Comparison of ENCODE assay signal across 10 cellular contexts in genomic region chr3:129593595-129594339, GRCh38. TPM values are rescaled to one million over a fixed set of nuclear protein-coding genes. Genes with fewer than 3 reads are reported as not detected.
A peak's percentile ranks its signal among the peaks of the same experiment; 100 is the strongest.
DNase-seq lines count a peak whose midpoint lies in the region; FAIRE-seq and TF ChIP-seq lines count a peak whose summit lies in the region.
"Had no signal": no experiment of that assay in that cellular context is flagged by ENCODE, and none has a peak within 500 bp of the region (broad histone marks: within the 10 kb centered on the region; RNA-seq: fewer than 3 reads in every experiment).

No MANE protein-coding gene starts in this region.

- DNase-seq in COR-L47 (lab: John Stamatoyannopoulos, UW), result peak; percentile 97
- peak; percentile 90 for DNase-seq in NCI-H187 treated with DMSO at 0.1 percent for 48 hours (lab: John Stamatoyannopoulos, UW)
- peak in 2 of 3 experiments; percentile 46 to 54 for DNase-seq in activated CD8-positive, alpha-beta memory T cell treated with anti-CD3 and anti-CD28 coated beads for 48 hours (ENCODE audit: low read depth in 2 of 3, low spot score in 2 of 3)
- peak; percentile 56 for DNase-seq in fibroblast of villous mesenchyme (ENCODE audit: low read depth)
- peak; percentile 11 for DNase-seq in smooth muscle cell (lab: John Stamatoyannopoulos, UW; ENCODE audit: unreplicated experiment)
- no peak for DNase-seq in Karpas-422
- DNase-seq in urothelium cell line (ENCODE audit: low spot score), result no peak
- no peak for DNase-seq in COLO829 (ENCODE audit: low spot score)

- 46% methylated on average over 22 of the region's 22 CpGs for WGBS in smooth muscle cell (ENCODE audit: low lambda C conversion rate)

- H3K4me1 ChIP-seq in smooth muscle cell (ENCODE audit: low read depth) (peaks cover 47% of the 10 kb centered on the region), Karpas-422 (ENCODE audit: low read length) (peaks cover 12% of the 10 kb centered on the region; the same call in 1 of the 2 replicates)

- peak overlapping the region; percentile 78 for H3K27ac ChIP-seq in smooth muscle cell (ENCODE audit: low read depth)
- H3K27ac ChIP-seq in Karpas-422 (ENCODE audit: low read length), result no peak overlapping the region

- H3K79me2 ChIP-seq in smooth muscle cell (ENCODE audit: low read depth) (peaks cover 88% of the 10 kb centered on the region), Karpas-422 (ENCODE audit: low read length) (no peaks in the 10 kb centered on the region)

- TF ChIP-seq CTCF in fibroblast of villous mesenchyme (IDR thresholded peaks at IDR 0.05; ENCODE audit: insufficient read depth, low read depth, low read length) (no peak), smooth muscle cell (IDR thresholded peaks at IDR 0.05; ENCODE audit: borderline replicate concordance, insufficient read depth, poor library complexity, severe bottlenecking) (no peak)

- H3K9me3 ChIP-seq in smooth muscle cell (replicated peaks; ENCODE audit: low read depth), result no peaks in the 10 kb centered on the region
- H3K9me3 ChIP-seq in Karpas-422 (ENCODE audit: low read length), result no peaks in the 10 kb centered on the region

- peaks cover 26% of the 10 kb centered on the region for H3F3A ChIP-seq in smooth muscle cell (ENCODE audit: low read depth)

- no peaks in the 10 kb centered on the region for H3K27me3 ChIP-seq in smooth muscle cell (ENCODE audit: low read depth)
- H3K27me3 ChIP-seq in Karpas-422 (ENCODE audit: low read length), result no peaks in the 10 kb centered on the region

- H2AFZ ChIP-seq in smooth muscle cell (ENCODE audit: low read depth) (no peak overlapping the region), Karpas-422 (ENCODE audit: low read length) (no peak overlapping the region)

- H3K36me3 ChIP-seq in smooth muscle cell (ENCODE audit: low read depth) (no peaks in the 10 kb centered on the region), Karpas-422 (ENCODE audit: insufficient read depth, low read length) (no peaks in the 10 kb centered on the region)

- H3K4me2 ChIP-seq in smooth muscle cell (peak overlapping the region; percentile 80), Karpas-422 (ENCODE audit: low read depth, low read length, poor library complexity, severe bottlenecking) (no peak overlapping the region)

- H3K4me3 ChIP-seq in fibroblast of villous mesenchyme (ENCODE audit: low read depth, low read length) (no peak overlapping the region), smooth muscle cell (no peak overlapping the region), Karpas-422 (ENCODE audit: low read length) (no peak overlapping the region)

- peaks cover 4% of the 10 kb centered on the region for H4K20me1 ChIP-seq in smooth muscle cell (ENCODE audit: low read depth)
- no peaks in the 10 kb centered on the region; the same call in 1 of the 2 replicates for H4K20me1 ChIP-seq in Karpas-422 (ENCODE audit: insufficient read depth, low read depth, low read length)

- H3K9me2 ChIP-seq in Karpas-422 (replicated peaks; ENCODE audit: insufficient read depth, low read length), result no peaks in the 10 kb centered on the region

- peak overlapping the region; percentile 45 for H3K9ac ChIP-seq in smooth muscle cell (ENCODE audit: low read depth)
- H3K9ac ChIP-seq in Karpas-422 (ENCODE audit: low read length), result no peak overlapping the region

- no peak for FAIRE-seq in urothelium cell line (lab: Jason Lieb, UNC)
- FAIRE-seq: GM18507 had no signal

RNA-seq across cellular contexts. Expression of gene PLXND1, which starts 12.7 kb away (rescaled TPM):
- total RNA-seq in fibroblast of villous mesenchyme (91.8 and 97.2 TPM in 2 replicates), smooth muscle cell (71.2 and 94.3 TPM in 2 replicates)
- 75.8 and 130 TPM in 2 replicates for polyA plus RNA-seq in smooth muscle cell
- total RNA-seq in Karpas-422 (2014; rRNA removed; shearing (Covaris generic); ENCODE audit: low replicate concordance), result 0.52 TPM in 1 of 2 replicates, not detected in the other

RNA-seq across cellular contexts. Expression of gene H1-8, which starts 50.8 kb away (rescaled TPM):
- total RNA-seq in fibroblast of villous mesenchyme (not detected in 2 replicates), smooth muscle cell (not detected in 2 replicates)
- polyA plus RNA-seq in smooth muscle cell, result not detected in 2 replicates
- not detected in 2 replicates for total RNA-seq in Karpas-422 (2014; rRNA removed; shearing (Covaris generic); ENCODE audit: low replicate concordance)
- total RNA-seq: aorta had no signal
- polyA plus RNA-seq: aorta had no signal

Comparison
In these comparisons a context has a peak if more than half of its experiments do, and no peak if none do; other contexts are left out.
1. DNase-seq: peak in COR-L47 (single experiment), NCI-H187 treated with DMSO at 0.1 percent for 48 hours (single experiment), activated CD8-positive, alpha-beta memory T cell treated with anti-CD3 and anti-CD28 coated beads for 48 hours (2 of 3), fibroblast of villous mesenchyme (single experiment) and smooth muscle cell (single experiment); none in Karpas-422 (single experiment), urothelium cell line (single experiment) and COLO829 (single experiment).
2. RNA of gene PLXND1, which starts 12.7 kb away (total RNA-seq): 91.8 to 97.2 TPM in fibroblast of villous mesenchyme and 71.2 to 94.3 TPM in smooth muscle cell; 0.52 TPM in Karpas-422; every median in the first group is over 10 times any median in the second.